Comparison of ENCODE assay signal across 8 cellular contexts in the genomic region with DNA sequence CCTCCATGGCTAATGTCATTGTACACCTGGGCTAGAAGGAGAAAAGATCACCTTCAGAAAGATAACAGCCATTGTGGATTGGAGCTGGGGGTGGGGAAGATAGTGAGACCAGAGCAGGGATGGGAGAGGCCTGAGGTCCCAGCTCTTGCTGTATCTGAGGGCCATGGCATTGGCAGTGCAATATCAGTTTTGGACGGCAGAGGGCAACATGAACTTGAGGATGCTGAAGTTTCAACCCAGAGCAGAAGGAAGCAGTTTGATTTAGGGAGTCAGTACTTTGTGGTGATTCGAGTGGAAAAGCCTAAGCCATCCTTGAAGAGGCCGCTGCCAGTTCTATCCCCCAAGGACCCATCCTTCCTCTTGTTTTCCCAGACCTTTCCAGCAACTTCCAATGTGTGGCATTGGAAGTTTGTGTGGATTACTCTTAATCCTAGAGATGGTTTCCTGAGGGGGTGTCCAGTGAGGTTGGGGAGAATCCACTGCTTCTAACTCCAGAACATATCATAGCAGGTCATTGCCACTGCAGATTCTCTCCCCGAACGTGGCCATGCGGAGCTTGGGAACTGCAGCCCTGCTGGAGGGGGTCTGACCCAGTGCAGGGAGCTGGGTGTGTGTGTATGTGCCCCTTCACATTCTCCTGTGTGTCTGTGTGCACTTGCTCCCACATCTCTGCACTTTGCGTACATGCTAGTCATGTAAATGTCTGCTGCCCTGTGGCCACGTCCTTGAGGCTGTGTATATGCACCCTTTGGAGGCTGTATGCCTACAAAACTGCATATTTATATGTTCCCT. TPM values are rescaled to one million over a fixed set of nuclear protein-coding genes. Genes with fewer than 3 reads are reported as not detected.
DNase-seq lines count a peak whose midpoint lies in the region; ATAC-seq, FAIRE-seq and TF ChIP-seq lines count a peak whose summit lies in the region.

No MANE protein-coding gene starts in this region.

- no peaks in the 10 kb centered on the region for H3K36me3 Mint-ChIP-seq in WTC11

- CTCF ChIA-PET in WTC11 (lab: Charles Lee), result interaction anchor here (0.5 to 11.9 kb wide), 43 partner anchors 9 to 665 kb away, joined by 3 to 557 read pairs (median 5); partner anchors contain the start of gene PM20D1

- no peak overlapping the region for H3K4me3 Mint-ChIP-seq in WTC11

- FAIRE-seq in bronchial epithelial cell (lab: Jason Lieb, UNC), result peak; percentile 68
- no peak for FAIRE-seq in kidney (lab: Jason Lieb, UNC)

- intact Hi-C loops in kidney (cut with DNase I), result loop anchor here (5.0 kb wide), 1 partner anchor 58 kb away; no protein-coding TSS in a partner anchor

- no peaks in the 10 kb centered on the region for H3K9me3 ChIP-seq in BLaER1 treated with 17β-estradiol and CSF1 and Interleukin-3, amounts not matched to agents 10 nM and 100 nM (replicated peaks in 1 of 11)
- no peaks in the 10 kb centered on the region for H3K9me3 ChIP-seq in kidney (ENCODE audit: control insufficient read depth in 1 of 2, low read length in 2 of 2)

- DNase-seq in H7, result peak; percentile 87
- DNase-seq in NCI-H2196 (lab: John Stamatoyannopoulos, UW; ENCODE audit: unreplicated experiment), result peak; percentile 78
- peak; percentile 89 for DNase-seq in WTC11 (ENCODE audit: low spot score)
- peak; percentile 75 for DNase-seq in bronchial epithelial cell (ENCODE audit: low read depth)
- peak; percentile 72 for DNase-seq in kidney
- peak; percentile 7 to 48 for DNase-seq in stimulated activated CD4-positive, alpha-beta T cell treated with anti-CD3 and anti-CD28 coated beads, Interleukin-1b, Interleukin-23, amount 100 ng/mL, for 1 hour (ENCODE audit: low read depth in 2 of 2)

- peaks cover 6% of the 10 kb centered on the region for H3K4me1 Mint-ChIP-seq in WTC11

- H3K4me1 ChIP-seq in BLaER1 treated with 17β-estradiol and CSF1 and Interleukin-3, amounts not matched to agents 10 nM and 100 nM, result peaks cover 46 to 84% (median 77%) of the 10 kb centered on the region in 10 experiments
- H3K4me1 ChIP-seq in kidney (ENCODE audit: control insufficient read depth in 1 of 2, insufficient read depth in 1 of 2, low read depth in 1 of 2, low read length in 2 of 2), result peaks cover 15 to 22% of the 10 kb centered on the region in 2 donors

- no peak overlapping the region for H3K27ac Mint-ChIP-seq in WTC11

- H4K20me1 ChIP-seq in BLaER1 treated with 17β-estradiol and CSF1 and Interleukin-3, amounts not matched to agents 10 nM and 100 nM, result no peaks in the 10 kb centered on the region

- peak; percentile 90 for TF ChIP-seq CTCF in WTC11 (IDR thresholded peaks at IDR 0.05)
- TF ChIP-seq CTCF in bronchial epithelial cell (IDR thresholded peaks at IDR 0.05; ENCODE audit: insufficient read depth, low read length, severe bottlenecking), result peak; percentile 87
- TF ChIP-seq CTCF in kidney (IDR thresholded peaks at IDR 0.05; ENCODE audit: borderline replicate concordance, extremely low read depth, insufficient read depth), result peak; percentile 97

- H3K36me3 ChIP-seq in BLaER1 treated with 17β-estradiol and CSF1 and Interleukin-3, amounts not matched to agents 10 nM and 100 nM, result no peaks in the 10 kb centered on the region
- H3K36me3 ChIP-seq in H7 (replicated peaks; ENCODE audit: control insufficient read depth, insufficient read depth, low read length) (no peaks in the 10 kb centered on the region), bronchial epithelial cell (ENCODE audit: control insufficient read depth, insufficient read depth, low read length) (no peaks in the 10 kb centered on the region), kidney (ENCODE audit: control insufficient read depth in 1 of 2, insufficient read depth in 2 of 2, low read length in 2 of 2) (no peaks in the 10 kb centered on the region)

- H3K9me3 Mint-ChIP-seq in WTC11, result no peaks in the 10 kb centered on the region

- peak overlapping the region in 4 of 10 experiments; percentile 14 to 46 (median 34); a peak in 4 of 20 replicates for H3K4me3 ChIP-seq in BLaER1 treated with 17β-estradiol and CSF1 and Interleukin-3, amounts not matched to agents 10 nM and 100 nM
- H3K4me3 ChIP-seq in H7 (ENCODE audit: insufficient read depth, low read depth, low read length) (no peak overlapping the region), bronchial epithelial cell (ENCODE audit: low read depth, low read length) (no peak overlapping the region), kidney (ENCODE audit: low read length in 2 of 2) (no peak overlapping the region)

- peak overlapping the region in 7 of 11 experiments; percentile 67 to 83 (median 72); a peak in 14 of 22 replicates for H3K27ac ChIP-seq in BLaER1 treated with 17β-estradiol and CSF1 and Interleukin-3, amounts not matched to agents 10 nM and 100 nM
- no peak overlapping the region for H3K27ac ChIP-seq in kidney (ENCODE audit: low read depth in 2 of 2, low read length in 2 of 2)

- peak overlapping the region; percentile 63 to 93 (median 85) for H3K4me2 ChIP-seq in BLaER1 treated with 17β-estradiol and CSF1 and Interleukin-3, amounts not matched to agents 10 nM and 100 nM

- POLR2A ChIA-PET in WTC11 (lab: Charles Lee), result interaction anchor here (2.4 kb wide), 1 partner anchor 58 kb away, joined by 6 read pairs; no protein-coding TSS in a partner anchor

- no peaks in the 10 kb centered on the region for H3K27me3 Mint-ChIP-seq in WTC11 (ENCODE audit: low read depth)

- no peaks in the 10 kb centered on the region for H3K27me3 ChIP-seq in BLaER1 treated with 17β-estradiol and CSF1 and Interleukin-3, amounts not matched to agents 10 nM and 100 nM
- H3K27me3 ChIP-seq in H7 (ENCODE audit: control insufficient read depth, insufficient read depth, low read length) (no peaks in the 10 kb centered on the region; the same call in 1 of the 2 replicates), bronchial epithelial cell (ENCODE audit: control insufficient read depth, insufficient read depth, low read length) (peaks cover 7% of the 10 kb centered on the region)

- H3K9ac ChIP-seq in BLaER1 treated with 17β-estradiol and CSF1 and Interleukin-3, amounts not matched to agents 10 nM and 100 nM, result peak overlapping the region in 7 of 11 experiments; percentile 19 to 73 (median 56); a peak in 12 of 22 replicates
- H3K9ac ChIP-seq in kidney (ENCODE audit: low read length in 2 of 2), result no peak overlapping the region

- ATAC-seq in WTC11, result peak; percentile 96
- ATAC-seq in GM18909 (IDR thresholded peaks at IDR 0.05; ENCODE audit: poor library complexity, unreplicated experiment), result no peak

TF ChIP-seq in WTC11, 78 proteins besides CTCF, POLR2A, EP300 and RAD21 (continues in another document):
- TF ChIP-seq ZNF671 (CRISPR knock-in tag; IDR thresholded peaks at IDR 0.05), result no peak
- TF ChIP-seq MXD4 (CRISPR knock-in tag; IDR thresholded peaks at IDR 0.05; ENCODE audit: borderline replicate concordance), result no peak
- no peak for TF ChIP-seq EMX1 (CRISPR knock-in tag; IDR thresholded peaks at IDR 0.05)
- no peak for TF ChIP-seq RORB (CRISPR knock-in tag; IDR thresholded peaks at IDR 0.05)
- TF ChIP-seq ZNF219 (CRISPR knock-in tag; IDR thresholded peaks at IDR 0.05; ENCODE audit: borderline replicate concordance), result no peak
- TF ChIP-seq ZBTB21 (CRISPR knock-in tag; IDR thresholded peaks at IDR 0.05; ENCODE audit: borderline replicate concordance), result no peak
- TF ChIP-seq AR (CRISPR knock-in tag; IDR thresholded peaks at IDR 0.05), result no peak
- TF ChIP-seq ATF2 (CRISPR knock-in tag; IDR thresholded peaks at IDR 0.05; ENCODE audit: borderline replicate concordance, low read depth), result no peak
- no peak for TF ChIP-seq ZNF416 (CRISPR knock-in tag; IDR thresholded peaks at IDR 0.05)

RNA-seq across cellular contexts. Expression of gene SLC26A9, which starts 24.1 kb away (rescaled TPM):
- not detected in 2 replicates for total RNA-seq in H7 (2014; rRNA removed; shearing (Covaris generic))
- total RNA-seq in WTC11 (2021) (0.05 to 0.15 TPM in 2 of 3 replicates, not detected in the other), bronchial epithelial cell (0.26 TPM in 1 of 2 replicates, not detected in the other), kidney (0.69 TPM)
- polyA plus RNA-seq in kidney (ENCODE audit: insufficient read depth, low read depth, low replicate concordance), result 5.9 TPM

Comparison
In these comparisons a context has a peak if more than half of its experiments do, and no peak if none do; other contexts are left out.
1. H3K27ac ChIP-seq: peak in BLaER1 treated with 17β-estradiol and CSF1 and Interleukin-3, amounts not matched to agents 10 nM and 100 nM (7 of 11); none in kidney (0 of 2).
2. H3K9ac ChIP-seq: peak in BLaER1 treated with 17β-estradiol and CSF1 and Interleukin-3, amounts not matched to agents 10 nM and 100 nM (7 of 11); none in kidney (0 of 2).
3. DNase-seq: peak in every context shown above with its lines; median percentile 89 in WTC11; 87 in H7; 78 in NCI-H2196; 75 in bronchial epithelial cell; 72 in kidney; 28 in stimulated activated CD4-positive, alpha-beta T cell treated with anti-CD3 and anti-CD28 coated beads, Interleukin-1b, Interleukin-23, amount 100 ng/mL, for 1 hour.
4. Peak in every context shown above with its lines, with median percentiles within 50 percentile points of each other: CTCF ChIP-seq.